In genomic region chr15:96670389-96670788, GRCh38 we compare ENCODE assay signal across 28 cellular contexts.
"Had no signal": no experiment of that assay in that cellular context is flagged by ENCODE, and none has a peak within 500 bp of the region (broad histone marks: within the 10 kb centered on the region; RNA-seq: fewer than 3 reads in every experiment).

No MANE protein-coding gene starts in this region.

- H3K36me3 Mint-ChIP-seq: immature natural killer cell; naive thymus-derived CD8-positive, alpha-beta T cell; stimulated activated effector memory CD8-positive, alpha-beta T cell treated with anti-CD3 and anti-CD28 coated beads, Interleukin-12 subunit alpha, Interleukin-12 subunit beta, amount 100 ng/mL, for 72 hours had no signal

- H3K9me3 ChIP-seq: lower lobe of right lung, pancreas, prostate gland, tibial nerve, upper lobe of left lung, vagina had no signal

- H3K27ac ChIP-seq: left lung, lower lobe of right lung, pancreas, prostate gland, skin epidermis, tibial nerve, upper lobe of left lung, vagina had no signal

- H3K36me3 ChIP-seq: left lung, lower lobe of right lung, pancreas, prostate gland, tibial nerve, upper lobe of left lung, vagina had no signal

- H3K4me3 Mint-ChIP-seq: immature natural killer cell; naive thymus-derived CD8-positive, alpha-beta T cell; nephron; neural crest cell; stimulated activated effector memory CD8-positive, alpha-beta T cell treated with anti-CD3 and anti-CD28 coated beads, Interleukin-12 subunit alpha, Interleukin-12 subunit beta, amount 100 ng/mL, for 72 hours; stimulated activated naive CD8-positive, alpha-beta T cell treated with anti-CD3 and anti-CD28 coated beads, Interleukin-15, amount 100 ng/mL, for 72 hours had no signal

- H3K27me3 ChIP-seq: left lung, tibial nerve, upper lobe of left lung, vagina had no signal

- H3K9me3 Mint-ChIP-seq: stimulated activated effector memory CD8-positive, alpha-beta T cell treated with anti-CD3 and anti-CD28 coated beads, Interleukin-12 subunit alpha, Interleukin-12 subunit beta, amount 100 ng/mL, for 72 hours; stimulated activated naive CD8-positive, alpha-beta T cell treated with anti-CD3 and anti-CD28 coated beads, Interleukin-15, amount 100 ng/mL, for 72 hours had no signal

- H3K4me1 ChIP-seq: left lung, lower lobe of right lung, pancreas, prostate gland, tibial nerve, upper lobe of left lung, vagina had no signal

- H3K4me1 Mint-ChIP-seq: immature natural killer cell; naive thymus-derived CD8-positive, alpha-beta T cell; nephron; neural crest cell; stimulated activated effector memory CD8-positive, alpha-beta T cell treated with anti-CD3 and anti-CD28 coated beads, Interleukin-12 subunit alpha, Interleukin-12 subunit beta, amount 100 ng/mL, for 72 hours; stimulated activated naive CD8-positive, alpha-beta T cell treated with anti-CD3 and anti-CD28 coated beads, Interleukin-15, amount 100 ng/mL, for 72 hours had no signal

- ATAC-seq: left colon; left lung; lower lobe of right lung; naive thymus-derived CD8-positive, alpha-beta T cell; pancreas; right cardiac atrium; sciatic nerve; stimulated activated effector memory CD8-positive, alpha-beta T cell treated with anti-CD3 and anti-CD28 coated beads, Interleukin-12 subunit alpha, Interleukin-12 subunit beta, amount 100 ng/mL, for 72 hours; stimulated activated naive CD8-positive, alpha-beta T cell treated with anti-CD3 and anti-CD28 coated beads, Interleukin-15, amount 100 ng/mL, for 72 hours had no signal

- FAIRE-seq: islet of Langerhans, kidney, pancreas had no signal

- H3K4me3 ChIP-seq: left lung, lower lobe of right lung, pancreas, prostate gland, skin epidermis, tibial nerve, upper lobe of left lung, vagina had no signal

- H3K27me3 Mint-ChIP-seq: naive thymus-derived CD8-positive, alpha-beta T cell; stimulated activated naive CD8-positive, alpha-beta T cell treated with anti-CD3 and anti-CD28 coated beads, Interleukin-15, amount 100 ng/mL, for 72 hours had no signal

- DNase-seq: immature natural killer cell; kidney; left colon; left lung; lower lobe of right lung; mammary epithelial cell; mesenchymal stem cell; naive thymus-derived CD8-positive, alpha-beta T cell; nucleus accumbens; pancreas; posterior cingulate gyrus; retina; right cardiac atrium; stimulated activated CD4-positive, alpha-beta T cell treated with anti-CD3 and anti-CD28 coated beads, Interleukin-12 subunit alpha, Interleukin-12 subunit beta, amount 100 ng/mL, for 4 hours; stimulated activated CD4-positive, alpha-beta T cell treated with anti-CD3 and anti-CD28 coated beads, Interleukin-4, amount 100 ng/mL, for 24 hours; stimulated activated naive CD4-positive, alpha-beta T cell treated with Interleukin-2 at 50 U/mL for 16 hours; stimulated activated naive CD8-positive, alpha-beta T cell treated with anti-CD3 and anti-CD28 coated beads, Interleukin-15, amount 100 ng/mL, for 72 hours; substantia nigra; upper lobe of left lung had no signal

- H3K27ac Mint-ChIP-seq: immature natural killer cell; naive thymus-derived CD8-positive, alpha-beta T cell; nephron; stimulated activated effector memory CD8-positive, alpha-beta T cell treated with anti-CD3 and anti-CD28 coated beads, Interleukin-12 subunit alpha, Interleukin-12 subunit beta, amount 100 ng/mL, for 72 hours; stimulated activated naive CD8-positive, alpha-beta T cell treated with anti-CD3 and anti-CD28 coated beads, Interleukin-15, amount 100 ng/mL, for 72 hours had no signal
